ENCODE assay signal across 19 cellular contexts in the genomic region with DNA sequence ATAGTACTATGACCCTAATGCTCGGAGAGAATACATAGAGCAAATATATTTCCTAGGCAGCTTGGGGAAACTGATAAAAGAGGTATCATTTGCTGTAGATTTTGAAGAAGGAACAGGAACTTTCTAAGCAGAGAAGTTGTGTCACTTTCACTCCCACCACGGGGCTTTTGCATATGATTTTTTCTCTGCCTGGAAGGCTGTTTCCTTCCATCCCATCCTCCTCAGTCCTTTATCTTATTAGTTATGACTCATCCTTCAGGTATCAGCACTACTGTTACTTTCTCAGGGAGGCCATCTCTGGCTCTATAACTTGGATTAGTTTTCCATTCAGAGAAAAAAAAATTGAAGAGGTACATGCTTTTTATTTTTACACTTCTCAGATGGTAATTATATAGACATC.
DNase-seq lines count a peak whose midpoint lies in the region; ATAC-seq lines count a peak whose summit lies in the region.
"Had no signal": no experiment of that assay in that cellular context is flagged by ENCODE, and none has a peak within 500 bp of the region (broad histone marks: within the 10 kb centered on the region; RNA-seq: fewer than 3 reads in every experiment).

No MANE protein-coding gene starts in this region.

- no peak for ATAC-seq in HG02798 (IDR thresholded peaks at IDR 0.05; ENCODE audit: poor library complexity, unreplicated experiment)
- ATAC-seq in HG02884 (IDR thresholded peaks at IDR 0.05; ENCODE audit: unreplicated experiment), result no peak
- ATAC-seq in GM19324 (IDR thresholded peaks at IDR 0.05; ENCODE audit: low FRiP score, unreplicated experiment), result no peak
- no peak for ATAC-seq in GM18868 (IDR thresholded peaks at IDR 0.05; ENCODE audit: unreplicated experiment)
- ATAC-seq: Panc1 had no signal

- DNase-seq in NCI-H82 (lab: John Stamatoyannopoulos, UW) (peak; percentile 5), NCI-H82 treated with DMSO at 0.1 percent for 48 hours (lab: John Stamatoyannopoulos, UW; ENCODE audit: unreplicated experiment) (no peak), amniotic epithelial cell (ENCODE audit: low read depth) (peak; percentile 47), islet precursor cell (peak; percentile 55)
- DNase-seq: Calu3; CD8-positive, alpha-beta memory T cell; DMS53; NCI-H1105; NCI-H146; NCI-H2029; NCI-H2227 treated with DMSO at 0.1 percent for 48 hours; NCI-H510A treated with DMSO at 0.1 percent for 48 hours; NCI-H748 treated with DMSO at 0.1 percent for 48 hours; SW 1271 had no signal
